Comparison of ENCODE assay signal across 7 cellular contexts in the genomic region with DNA sequence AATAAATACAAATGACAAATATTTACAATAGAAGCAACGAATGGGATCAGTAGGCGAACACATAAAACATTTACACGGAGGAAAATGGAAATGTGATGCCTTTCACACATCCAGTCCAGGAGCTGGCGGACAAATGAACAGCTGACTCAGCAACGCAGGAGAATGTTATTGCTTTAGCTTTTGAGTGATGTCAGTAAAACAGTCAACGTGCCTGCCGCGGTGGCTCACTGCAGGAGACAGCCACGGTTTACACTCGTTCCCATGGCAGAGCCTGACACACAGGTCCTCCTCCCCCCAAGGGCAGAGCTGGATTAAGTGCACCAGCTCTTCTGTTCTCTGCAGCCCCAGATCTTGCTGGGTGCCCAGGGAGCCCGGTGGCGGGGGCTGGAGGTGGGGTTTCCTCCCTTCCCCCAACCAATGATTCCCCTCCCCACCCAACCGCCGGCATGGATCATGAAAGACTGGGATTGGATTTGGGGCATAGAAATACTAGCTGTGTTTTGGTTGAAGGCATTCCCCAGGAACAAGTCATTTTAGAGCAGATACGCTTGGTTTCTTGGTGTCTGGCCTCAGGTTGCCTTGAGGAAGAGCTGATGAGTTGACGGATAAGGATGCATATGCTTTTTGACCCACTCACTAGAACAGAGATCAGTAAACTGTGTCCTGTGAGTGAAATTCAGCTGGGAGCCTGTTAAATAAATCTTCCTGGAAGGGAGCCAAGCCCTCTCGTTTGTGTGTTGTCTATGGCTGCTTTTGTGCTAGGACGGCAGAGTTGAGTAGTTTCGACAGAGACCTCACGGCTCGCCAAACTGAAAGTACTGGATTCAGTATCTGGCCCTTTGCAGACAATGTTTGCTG. TPM values are rescaled to one million over a fixed set of nuclear protein-coding genes. Genes with fewer than 3 reads are reported as not detected.
DNase-seq lines count a peak whose midpoint lies in the region; ATAC-seq, FAIRE-seq and TF ChIP-seq lines count a peak whose summit lies in the region.

No MANE protein-coding gene starts in this region.

- peak; percentile 79 for FAIRE-seq in HTR-8/SVneo (lab: Jason Lieb, UNC)

- H3K27ac ChIP-seq in right cardiac atrium (ENCODE audit: low read length) (peak overlapping the region; percentile 71), stomach smooth muscle (ENCODE audit: low read length) (no peak overlapping the region)

- ATAC-seq in SK-N-SH treated with all-trans-retinoic acid at 6 μM for 48 hours (peak; percentile 69), right cardiac atrium (peak in 1 of 2 donors; percentile 35), HG02852 (IDR thresholded peaks at IDR 0.05; ENCODE audit: unreplicated experiment) (no peak), HG03432 (IDR thresholded peaks at IDR 0.05; ENCODE audit: unreplicated experiment) (no peak)

- H3K4me3 ChIP-seq in right cardiac atrium (ENCODE audit: low read length) (no peak overlapping the region), stomach smooth muscle (ENCODE audit: low read length in 2 of 2) (peak overlapping the region; percentile 57 to 62)

- no peaks in the 10 kb centered on the region for H3K27me3 ChIP-seq in right cardiac atrium (ENCODE audit: control insufficient read depth, insufficient read depth)
- H3K27me3 ChIP-seq in stomach smooth muscle (ENCODE audit: control insufficient read depth in 1 of 2, insufficient read depth in 2 of 2, low read length in 2 of 2): no peaks in the 10 kb centered on the region

- H3K36me3 ChIP-seq in stomach smooth muscle (ENCODE audit: control insufficient read depth in 2 of 2, insufficient read depth in 2 of 2, low read length in 2 of 2): no peaks in the 10 kb centered on the region

- intact Hi-C loops in right cardiac atrium (cut with DNase I): no loop called here

- peak overlapping the region; percentile 36 to 52 for H3K9ac ChIP-seq in stomach smooth muscle (ENCODE audit: low read length in 2 of 2)

- DNase-seq in HTR-8/SVneo (ENCODE audit: insufficient read length, low spot score) (peak; percentile 22), right cardiac atrium (peak in 2 of 3 donors; percentile 66 to 70), GM19240 (ENCODE audit: insufficient read length, low spot score) (no peak)

- 20% methylated on average over 21 of the region's 21 CpGs for WGBS in right cardiac atrium

- peaks cover 19% of the 10 kb centered on the region for H3K4me1 ChIP-seq in right cardiac atrium (ENCODE audit: control insufficient read depth, insufficient read depth, low read length)
- peaks cover 47% of the 10 kb centered on the region for H3K4me1 ChIP-seq in stomach smooth muscle (ENCODE audit: control insufficient read depth, insufficient read depth, low read length)

- H3K9me3 ChIP-seq in right cardiac atrium (ENCODE audit: control insufficient read depth, low read length): no peaks in the 10 kb centered on the region
- no peaks in the 10 kb centered on the region for H3K9me3 ChIP-seq in stomach smooth muscle (ENCODE audit: control insufficient read depth in 2 of 2, low read length in 2 of 2)

TF ChIP-seq in SK-N-SH treated with all-trans-retinoic acid at 6 μM for 48 hours, 23 proteins besides CTCF, POLR2A, EP300 and RAD21:
- no peak for TF ChIP-seq CSRNP3 (CRISPR knock-in tag; IDR thresholded peaks at IDR 0.05)
- no peak for TF ChIP-seq ZNF8 (CRISPR knock-in tag; IDR thresholded peaks at IDR 0.05)
- TF ChIP-seq PATZ1 (CRISPR knock-in tag; IDR thresholded peaks at IDR 0.05; ENCODE audit: borderline replicate concordance): no peak
- TF ChIP-seq ZC3H10 (CRISPR knock-in tag; IDR thresholded peaks at IDR 0.05): no peak
- TF ChIP-seq, protein P1, sequence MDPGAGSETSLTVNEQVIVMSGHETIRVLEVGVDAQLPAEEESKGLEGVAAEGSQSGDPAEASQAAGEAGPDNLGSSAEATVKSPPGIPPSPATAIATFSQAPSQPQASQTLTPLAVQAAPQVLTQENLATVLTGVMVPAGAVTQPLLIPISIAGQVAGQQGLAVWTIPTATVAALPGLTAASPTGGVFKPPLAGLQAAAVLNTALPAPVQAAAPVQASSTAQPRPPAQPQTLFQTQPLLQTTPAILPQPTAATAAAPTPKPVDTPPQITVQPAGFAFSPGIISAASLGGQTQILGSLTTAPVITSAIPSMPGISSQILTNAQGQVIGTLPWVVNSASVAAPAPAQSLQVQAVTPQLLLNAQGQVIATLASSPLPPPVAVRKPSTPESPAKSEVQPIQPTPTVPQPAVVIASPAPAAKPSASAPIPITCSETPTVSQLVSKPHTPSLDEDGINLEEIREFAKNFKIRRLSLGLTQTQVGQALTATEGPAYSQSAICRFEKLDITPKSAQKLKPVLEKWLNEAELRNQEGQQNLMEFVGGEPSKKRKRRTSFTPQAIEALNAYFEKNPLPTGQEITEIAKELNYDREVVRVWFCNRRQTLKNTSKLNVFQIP (CRISPR knock-in tag; IDR thresholded peaks at IDR 0.05; ENCODE audit: borderline replicate concordance, low read depth): no peak
- TF ChIP-seq SNAI2 (CRISPR knock-in tag; IDR thresholded peaks at IDR 0.05): no peak
- TF ChIP-seq BACH2 (CRISPR knock-in tag; IDR thresholded peaks at IDR 0.05; ENCODE audit: borderline replicate concordance): no peak
- no peak for TF ChIP-seq ZFP3 (CRISPR knock-in tag; IDR thresholded peaks at IDR 0.05)
- TF ChIP-seq ZNF565 (CRISPR knock-in tag; conservative IDR thresholded peaks at IDR 0.05; ENCODE audit: low read depth): no peak
TF ChIP-seq in SK-N-SH treated with all-trans-retinoic acid at 6 μM for 48 hours: peak in this region for 0.

RNA-seq across cellular contexts. Expression of gene STC2, which starts 12.5 kb away (rescaled TPM):
- total RNA-seq in right cardiac atrium: 10 to 100 TPM in 3 of 4 donors, 1 to 10 TPM in 1; 9.4 to 13.0 (median 11.6) TPM
- polyA plus RNA-seq in right cardiac atrium: 11.7 TPM
